Comparison of ENCODE assay signal across 24 cellular contexts in the genomic region with DNA sequence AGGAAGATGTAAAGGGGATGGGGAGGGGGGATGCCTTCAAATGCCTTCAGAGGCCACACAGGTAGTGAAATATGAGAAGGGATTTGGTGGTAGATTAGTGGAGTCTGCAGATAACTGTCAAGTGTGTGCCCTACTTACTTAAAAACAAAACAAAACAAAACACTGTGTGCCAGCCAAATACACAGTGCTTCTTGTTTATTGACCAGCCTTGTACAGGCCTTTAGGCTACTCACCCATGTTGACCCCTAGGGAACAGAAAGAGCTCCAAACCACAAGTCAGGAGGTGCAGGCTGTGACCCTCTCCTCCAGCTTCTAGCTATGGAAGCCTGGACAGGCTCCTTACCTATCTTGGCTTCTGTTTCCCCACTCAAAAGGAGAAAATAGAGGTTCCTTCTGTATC.
"Had no signal": no experiment of that assay in that cellular context is flagged by ENCODE, and none has a peak within 500 bp of the region (broad histone marks: within the 10 kb centered on the region; RNA-seq: fewer than 3 reads in every experiment).

No MANE protein-coding gene starts in this region.

- H3K4me1 Mint-ChIP-seq: endodermal cell, mesothelial cell of epicardium, naive B cell had no signal

- H3K4me1 ChIP-seq: esophagus muscularis mucosa, foreskin keratinocyte, gastrocnemius medialis, heart right ventricle, left lung, lower lobe of right lung had no signal

- H3K27me3 ChIP-seq: esophagus muscularis mucosa, foreskin keratinocyte, gastrocnemius medialis, heart right ventricle, left lung had no signal

- H3K4me3 ChIP-seq: esophagus muscularis mucosa, gastrocnemius medialis, heart right ventricle, left lung, lower lobe of right lung, mucosa of descending colon had no signal

- H3K9me3 ChIP-seq: esophagus muscularis mucosa, gastrocnemius medialis, heart right ventricle, left lung, lower lobe of right lung, mucosa of descending colon had no signal

- FAIRE-seq: colon, endometrium, islet of Langerhans, keratinocyte had no signal

- H3K27ac Mint-ChIP-seq: dendritic cell treated with granulocyte-macrophage colony-stimulating factor and Interleukin-4, amounts not matched to agents 40 ng/mL and 50 ng/mL, for 4 days; effector memory CD8-positive, alpha-beta T cell; endodermal cell; mesothelial cell of epicardium; naive B cell had no signal

- H3K4me3 Mint-ChIP-seq: dendritic cell treated with granulocyte-macrophage colony-stimulating factor and Interleukin-4, amounts not matched to agents 40 ng/mL and 50 ng/mL, for 4 days; effector memory CD8-positive, alpha-beta T cell; endodermal cell; mesothelial cell of epicardium; naive B cell had no signal

- H3K27me3 Mint-ChIP-seq: dendritic cell treated with granulocyte-macrophage colony-stimulating factor and Interleukin-4, amounts not matched to agents 40 ng/mL and 50 ng/mL, for 4 days had no signal

- H3K36me3 Mint-ChIP-seq: mesothelial cell of epicardium, naive B cell had no signal

- H3K27ac ChIP-seq: esophagus muscularis mucosa, foreskin keratinocyte, gastrocnemius medialis, heart right ventricle, left lung, lower lobe of right lung had no signal

- DNase-seq: cortex of kidney; effector CD8-positive, alpha-beta T cell; effector memory CD8-positive, alpha-beta T cell; endodermal cell; foreskin keratinocyte; gastrocnemius medialis; glutamatergic neuron; head of caudate nucleus; heart right ventricle; hippocampal formation; left cardiac atrium; left lung; left ventricle myocardium superior; lower lobe of right lung; mesenchymal stem cell; mucosa of descending colon; naive B cell had no signal

- ATAC-seq: effector memory CD8-positive, alpha-beta T cell; foreskin keratinocyte; gastrocnemius medialis; heart right ventricle; left cardiac atrium; left lung; left ventricle myocardium superior; lower lobe of right lung; mucosa of descending colon had no signal

- H3K36me3 ChIP-seq: esophagus muscularis mucosa, gastrocnemius medialis, heart right ventricle, left lung, lower lobe of right lung had no signal

- H3K9me3 Mint-ChIP-seq: dendritic cell treated with granulocyte-macrophage colony-stimulating factor and Interleukin-4, amounts not matched to agents 40 ng/mL and 50 ng/mL, for 4 days; effector memory CD8-positive, alpha-beta T cell; endodermal cell; mesothelial cell of epicardium; naive B cell had no signal
